In genomic region chr4:722181-722725, GRCh38 we compare ENCODE assay signal across 17 cellular contexts.
DNase-seq lines count a peak whose midpoint lies in the region; ATAC-seq and TF ChIP-seq lines count a peak whose summit lies in the region.
"Had no signal": no experiment of that assay in that cellular context is flagged by ENCODE, and none has a peak within 500 bp of the region (broad histone marks: within the 10 kb centered on the region; RNA-seq: fewer than 3 reads in every experiment).

No MANE protein-coding gene starts in this region.

- H3K4me3 Mint-ChIP-seq in nephron: no peak overlapping the region
- H3K4me3 Mint-ChIP-seq: B cell; CD4-positive, alpha-beta T cell had no signal

- H3K9ac ChIP-seq in SK-N-MC (ENCODE audit: insufficient read length): no peak overlapping the region
- H3K9ac ChIP-seq: SK-N-SH had no signal

- peaks cover 60% of the 10 kb centered on the region for H3K4me1 Mint-ChIP-seq in nephron

- H3K9me3 ChIP-seq in SK-N-MC (ENCODE audit: low read depth, low read length): no peaks in the 10 kb centered on the region
- H3K9me3 ChIP-seq: SK-N-SH had no signal

- peak overlapping the region; percentile 90; the same call in 1 of the 2 replicates for H3K27ac ChIP-seq in SK-N-MC
- H3K27ac ChIP-seq in caudate nucleus (ENCODE audit: low read depth, low read length): peak overlapping the region; percentile 70

- no peaks in the 10 kb centered on the region for H3K9me3 Mint-ChIP-seq in nephron
- H3K9me3 Mint-ChIP-seq: CD4-positive, alpha-beta T cell had no signal

- peaks cover 14% of the 10 kb centered on the region; the same call in 1 of the 2 replicates for H3K36me3 ChIP-seq in SK-N-MC (ENCODE audit: insufficient read depth, low read length)

- DNase-seq in SK-N-MC (ENCODE audit: low read depth, low spot score) (no peak), caudate nucleus (lab: John Stamatoyannopoulos, UW) (peak in 3 of 61 donors; percentile 22 to 64 (median 60)), superior temporal gyrus (ENCODE audit: extremely low spot score) (peak; percentile 40), RPMI8226 (no peak)
- DNase-seq: Calu3; CD4-positive, alpha-beta T cell; DMS53; GOT3; KBM-7; NCI-H146; NCI-H510A treated with DMSO at 0.1 percent for 48 hours; Right ventricle myocardium superior; SK-N-SH had no signal

- peak overlapping the region; percentile 55 to 76 (median 74) for H3K27ac Mint-ChIP-seq in nephron
- H3K27ac Mint-ChIP-seq: B cell; CD4-positive, alpha-beta T cell had no signal

- no peak for TF ChIP-seq CTCF in nephron (IDR thresholded peaks at IDR 0.05; ENCODE audit: unreplicated experiment in 3 of 3)

- ATAC-seq in GM19452 (IDR thresholded peaks at IDR 0.05; ENCODE audit: unreplicated experiment): no peak
- no peak for ATAC-seq in GM18511 (IDR thresholded peaks at IDR 0.05; ENCODE audit: unreplicated experiment)

- no peaks in the 10 kb centered on the region for H3K27me3 Mint-ChIP-seq in nephron (ENCODE audit: low read depth)
- H3K27me3 Mint-ChIP-seq: B cell; CD4-positive, alpha-beta T cell had no signal

- H3K4me3 ChIP-seq in SK-N-MC: no peak overlapping the region

- peaks cover 60% of the 10 kb centered on the region for H3K36me3 Mint-ChIP-seq in nephron (ENCODE audit: low read depth)
